In genomic region chr2:109497911-109498870, GRCh38 we compare ENCODE assay signal across 15 cellular contexts.
A peak's percentile ranks its signal among the peaks of the same experiment; 100 is the strongest.
DNase-seq lines count a peak whose midpoint lies in the region; ATAC-seq, FAIRE-seq and TF ChIP-seq lines count a peak whose summit lies in the region.
"Had no signal": no experiment of that assay in that cellular context is flagged by ENCODE, and none has a peak within 500 bp of the region (broad histone marks: within the 10 kb centered on the region; RNA-seq: fewer than 3 reads in every experiment).

No MANE protein-coding gene starts in this region.

- H3K4me1 ChIP-seq in left ventricle myocardium inferior, result peaks cover 44% of the 10 kb centered on the region
- H3K4me1 ChIP-seq in upper lobe of right lung, result peaks cover 7% of the 10 kb centered on the region
- H3K4me1 ChIP-seq in esophagus squamous epithelium, result peaks cover 0 to 17% (median 5%) of the 10 kb centered on the region in 3 donors
- H3K4me1 ChIP-seq in pancreas, result no peaks in the 10 kb centered on the region

- no peaks in the 10 kb centered on the region for H3K27me3 ChIP-seq in left ventricle myocardium inferior (ENCODE audit: low read depth)
- H3K27me3 ChIP-seq in upper lobe of right lung, result no peaks in the 10 kb centered on the region
- H3K27me3 ChIP-seq in esophagus squamous epithelium, result no peaks in the 10 kb centered on the region
- no peaks in the 10 kb centered on the region for H3K27me3 ChIP-seq in pancreas
- H3K27me3 ChIP-seq: heart left ventricle, neutrophil, transverse colon had no signal

- H3K4me3 ChIP-seq in left ventricle myocardium inferior, result no peak overlapping the region
- H3K4me3 ChIP-seq in upper lobe of right lung, result no peak overlapping the region
- no peak overlapping the region for H3K4me3 ChIP-seq in esophagus squamous epithelium
- H3K4me3 ChIP-seq in pancreas, result no peak overlapping the region
- H3K4me3 ChIP-seq: heart left ventricle, transverse colon had no signal

- TF ChIP-seq POLR2A in esophagus squamous epithelium (IDR thresholded peaks at IDR 0.05), result no peak

- H3K36me3 ChIP-seq in left ventricle myocardium inferior (peaks cover 11% of the 10 kb centered on the region), upper lobe of right lung (no peaks in the 10 kb centered on the region), esophagus squamous epithelium (peaks cover 0 to 12% (median 0%) of the 10 kb centered on the region in 3 donors), pancreas (no peaks in the 10 kb centered on the region)
- H3K36me3 ChIP-seq: transverse colon had no signal

- WGBS in esophagus squamous epithelium, 2 donors, result 78 to 79% methylated on average over 7 to 15 of the region's 19 CpGs
- 75 to 81% methylated on average over 19 of the region's 19 CpGs for WGBS in pancreas, 2 donors

- no peak for ATAC-seq in Right ventricle myocardium superior (ENCODE audit: poor library complexity)
- peak; percentile 50 for ATAC-seq in left lobe of liver
- ATAC-seq in upper lobe of right lung, result peak; percentile 6
- no peak for ATAC-seq in GM18873 (IDR thresholded peaks at IDR 0.05; ENCODE audit: low FRiP score, unreplicated experiment)
- ATAC-seq in pancreas, result no peak
- ATAC-seq: activated T-cell treated with anti-CD3 and anti-CD28 coated beads, Interleukin-2, amount 50 U/mL, for 72 hours; T-helper 17 cell had no signal

- H3K27ac ChIP-seq in left ventricle myocardium inferior (replicated peaks) (peak overlapping the region; percentile 7), upper lobe of right lung (peak overlapping the region; percentile 17), esophagus squamous epithelium (no peak overlapping the region), pancreas (no peak overlapping the region)
- H3K27ac ChIP-seq: neutrophil had no signal

- intact Hi-C loops in left ventricle myocardium inferior (cut with micrococcal nuclease), result no loop called here
- intact Hi-C loops in Right ventricle myocardium superior (cut with DNase I), result loop anchor here (10.0 kb wide), 1 partner anchor 213 kb away; no protein-coding TSS in a partner anchor
- intact Hi-C loops in upper lobe of right lung (cut with DNase I), result no loop called here
- intact Hi-C loops in esophagus squamous epithelium (cut with DNase I), result no loop called here
- intact Hi-C loops in pancreas (cut with DNase I), result no loop called here

- H3K9me3 ChIP-seq in left ventricle myocardium inferior (replicated peaks), result no peaks in the 10 kb centered on the region
- H3K9me3 ChIP-seq in upper lobe of right lung, result no peaks in the 10 kb centered on the region
- no peaks in the 10 kb centered on the region for H3K9me3 ChIP-seq in esophagus squamous epithelium
- no peaks in the 10 kb centered on the region for H3K9me3 ChIP-seq in pancreas
- H3K9me3 ChIP-seq: heart left ventricle, neutrophil, transverse colon had no signal

- no peak for FAIRE-seq in pancreas (lab: Jason Lieb, UNC)
- FAIRE-seq: H1 had no signal

- DNase-seq in left ventricle myocardium inferior, result peak; percentile 35
- no peak for DNase-seq in Right ventricle myocardium superior
- peak; percentile 12 for DNase-seq in NCI-H69 (lab: John Stamatoyannopoulos, UW)
- no peak for DNase-seq in left lobe of liver (ENCODE audit: low spot score)
- no peak for DNase-seq in upper lobe of right lung
- DNase-seq in esophagus squamous epithelium (lab: John Stamatoyannopoulos, UW), result no peak
- no peak for DNase-seq in pancreas
- DNase-seq: activated CD4-positive, alpha-beta T cell treated with anti-CD3 and anti-CD28 coated beads, Interleukin-2, amount 10 ng/mL, durations not matched to agents 7 days and 5 days; activated T-cell treated with anti-CD3 and anti-CD28 coated beads, Interleukin-2, amount 50 U/mL, for 72 hours; T-helper 17 cell; transverse colon had no signal

- TF ChIP-seq CTCF in left ventricle myocardium inferior (IDR thresholded peaks at IDR 0.05; ENCODE audit: borderline replicate concordance) (no peak), upper lobe of right lung (IDR thresholded peaks at IDR 0.05) (no peak), esophagus squamous epithelium (IDR thresholded peaks at IDR 0.05) (no peak), pancreas (IDR thresholded peaks at IDR 0.05) (no peak)

Comparison
In these comparisons a context has a peak if more than half of its experiments do, and no peak if none do; other contexts are left out.
1. DNase-seq: peak in left ventricle myocardium inferior (single experiment) and NCI-H69 (single experiment); none in Right ventricle myocardium superior (single experiment), left lobe of liver (single experiment), upper lobe of right lung (single experiment), esophagus squamous epithelium (single experiment) and pancreas (0 of 6).
2. H3K27ac ChIP-seq: peak in left ventricle myocardium inferior (single experiment) and upper lobe of right lung (single experiment); none in esophagus squamous epithelium (0 of 4) and pancreas (0 of 4).
3. ATAC-seq: peak in left lobe of liver (single experiment) and upper lobe of right lung (single experiment); none in Right ventricle myocardium superior (single experiment), GM18873 (single experiment) and pancreas (0 of 4).